7 cellular contexts compared by ENCODE assay signal in genomic region chr19:48909424-48910077, GRCh38. TPM values are rescaled to one million over a fixed set of nuclear protein-coding genes. Genes with fewer than 3 reads are reported as not detected.
"Had no signal": no experiment of that assay in that cellular context is flagged by ENCODE, and none has a peak within 500 bp of the region (broad histone marks: within the 10 kb centered on the region; RNA-seq: fewer than 3 reads in every experiment).

No MANE protein-coding gene starts in this region.

RNA-seq across cellular contexts. Expression of gene TULP2, which starts 11.0 kb away (rescaled TPM):
- total RNA-seq: bronchial epithelial cell; foreskin keratinocyte; hepatocyte; lower leg skin; naive thymus-derived CD8-positive, alpha-beta T cell; occipital lobe had no signal
- polyA plus RNA-seq: hepatocyte had no signal

RNA-seq across cellular contexts. Expression of gene DHDH, which starts 23.9 kb away (rescaled TPM):
- total RNA-seq: lower leg skin, occipital lobe had no signal
- polyA plus RNA-seq: right cardiac atrium had no signal
